Comparison of ENCODE assay signal across 8 cellular contexts in genomic region chr2:229922449-229923386, GRCh38. TPM values are rescaled to one million over a fixed set of nuclear protein-coding genes. Genes with fewer than 3 reads are reported as not detected.
DNase-seq lines count a peak whose midpoint lies in the region; ATAC-seq and TF ChIP-seq lines count a peak whose summit lies in the region.

Gene FBXO36, plus strand, starts transcription at chr2:229922503. Its CDS starts 11 bp downstream, at chr2:229922514.

- peak within 1 kb of the TSS; percentile 94 for H2AFZ ChIP-seq in GM23338

- H3K9me2 ChIP-seq in GM23338 (ENCODE audit: insufficient read depth): no peaks in the 10 kb centered on the region

- DNase-seq in G401 (ENCODE audit: low spot score) (peak; percentile 88), GM23338 (ENCODE audit: low spot score) (peak; percentile 93), Kasumi-1 (lab: John Stamatoyannopoulos, UW) (peak; percentile 50 to 59), SHP77 treated with DMSO at 0.1 percent for 48 hours (lab: John Stamatoyannopoulos, UW) (peak; percentile 93), right atrium auricular region (ENCODE audit: low spot score) (peak; percentile 80), retinal pigment epithelial cell (ENCODE audit: low read depth) (no peak), foreskin melanocyte (no peak)
- DNase-seq in activated naive CD8-positive, alpha-beta T cell treated with anti-CD3 and anti-CD28 coated beads, Interleukin-2, amount 50 U/mL, for 24 hours: peak; percentile 91

- H3K4me1 ChIP-seq in GM23338 (ENCODE audit: insufficient read depth) (peaks cover 12% of the 10 kb centered on the region), right atrium auricular region (peaks cover 0 to 27% of the 10 kb centered on the region in 2 donors)

- H3K4me2 ChIP-seq in GM23338: peak within 1 kb of the TSS; percentile 99

- H3K36me3 Mint-ChIP-seq in GM23338 (ENCODE audit: low read depth): peaks cover 9% of the 10 kb centered on the region
- peaks cover 19% of the 10 kb centered on the region for H3K36me3 Mint-ChIP-seq in activated naive CD8-positive, alpha-beta T cell treated with anti-CD3 and anti-CD28 coated beads, Interleukin-2, amount 50 U/mL, for 24 hours (ENCODE audit: low read depth)

- no peaks in the 10 kb centered on the region for H3K36me3 ChIP-seq in GM23338 (ENCODE audit: insufficient read depth)
- no peaks in the 10 kb centered on the region for H3K36me3 ChIP-seq in right atrium auricular region

- peaks cover 78% of the 10 kb centered on the region for H3K79me2 ChIP-seq in GM23338 (replicated peaks; ENCODE audit: insufficient read depth)

- peaks cover 11% of the 10 kb centered on the region for H3K4me1 Mint-ChIP-seq in GM23338
- peaks cover 51% of the 10 kb centered on the region for H3K4me1 Mint-ChIP-seq in activated naive CD8-positive, alpha-beta T cell treated with anti-CD3 and anti-CD28 coated beads, Interleukin-2, amount 50 U/mL, for 24 hours

- no peaks in the 10 kb centered on the region for H3K9me3 ChIP-seq in right atrium auricular region

- peaks cover 14% of the 10 kb centered on the region for H3K27me3 Mint-ChIP-seq in GM23338 (ENCODE audit: insufficient read depth, low read depth, poor library complexity)
- no peaks in the 10 kb centered on the region for H3K27me3 Mint-ChIP-seq in activated naive CD8-positive, alpha-beta T cell treated with anti-CD3 and anti-CD28 coated beads, Interleukin-2, amount 50 U/mL, for 24 hours

- peak within 1 kb of the TSS; percentile 97 for H3K27ac ChIP-seq in GM23338 (ENCODE audit: low read depth)
- H3K27ac ChIP-seq in right atrium auricular region: peak within 1 kb of the TSS; percentile 98 to 99

- TF ChIP-seq CTCF in GM23338 (conservative IDR thresholded peaks at IDR 0.05; ENCODE audit: low read depth in 2 of 2) (no peak), right atrium auricular region (IDR thresholded peaks at IDR 0.05) (no peak), retinal pigment epithelial cell (conservative IDR thresholded peaks at IDR 0.05; ENCODE audit: low read depth, low read length) (no peak)

- H3F3A ChIP-seq in GM23338 (replicated peaks; ENCODE audit: low read depth): peaks cover 15% of the 10 kb centered on the region; the same call in 1 of the 2 replicates

- H3K27me3 ChIP-seq in GM23338 (ENCODE audit: insufficient read depth): no peaks in the 10 kb centered on the region
- H3K27me3 ChIP-seq in right atrium auricular region: no peaks in the 10 kb centered on the region

- in situ Hi-C loops in G401 (cut with HindIII; ENCODE audit: low sequenced_read_pairs): no loop called here

- H3K4me3 ChIP-seq in GM23338: peak within 1 kb of the TSS; percentile 92
- peak within 1 kb of the TSS; percentile 92 to 98 for H3K4me3 ChIP-seq in right atrium auricular region
- H3K4me3 ChIP-seq in retinal pigment epithelial cell (ENCODE audit: low read length): peak within 1 kb of the TSS; percentile 93

- peaks cover 7% of the 10 kb centered on the region for H4K20me1 ChIP-seq in GM23338 (replicated peaks; ENCODE audit: insufficient read depth)

- no peaks in the 10 kb centered on the region for H3K9me3 Mint-ChIP-seq in GM23338
- H3K9me3 Mint-ChIP-seq in activated naive CD8-positive, alpha-beta T cell treated with anti-CD3 and anti-CD28 coated beads, Interleukin-2, amount 50 U/mL, for 24 hours: peaks cover 4% of the 10 kb centered on the region

- peak within 1 kb of the TSS; percentile 99 for H3K27ac Mint-ChIP-seq in GM23338
- H3K27ac Mint-ChIP-seq in activated naive CD8-positive, alpha-beta T cell treated with anti-CD3 and anti-CD28 coated beads, Interleukin-2, amount 50 U/mL, for 24 hours: peak within 1 kb of the TSS; percentile 99

- H3K4me3 Mint-ChIP-seq in GM23338: peak within 1 kb of the TSS; percentile 99
- H3K4me3 Mint-ChIP-seq in activated naive CD8-positive, alpha-beta T cell treated with anti-CD3 and anti-CD28 coated beads, Interleukin-2, amount 50 U/mL, for 24 hours: peak within 1 kb of the TSS; percentile 98

- ATAC-seq in GM23338: peak; percentile 56
- peak; percentile 60 for ATAC-seq in activated naive CD8-positive, alpha-beta T cell treated with anti-CD3 and anti-CD28 coated beads, Interleukin-2, amount 50 U/mL, for 24 hours

TF ChIP-seq in GM23338, 12 proteins besides CTCF, POLR2A, EP300 and RAD21 (continues in another document):
- no peak for TF ChIP-seq REST (IDR thresholded peaks at IDR 0.05; ENCODE audit: unreplicated experiment)
- TF ChIP-seq EZH2 (IDR thresholded peaks at IDR 0.05; ENCODE audit: low read depth, unreplicated experiment): no peak
- TF ChIP-seq ZNF331 (CRISPR knock-in tag; IDR thresholded peaks at IDR 0.05; ENCODE audit: low read depth): no peak
- peak; percentile 26; the same call in 1 of the 2 replicates for TF ChIP-seq CREB1 (CRISPR knock-in tag; IDR thresholded peaks at IDR 0.05; ENCODE audit: low read depth)
- no peak for TF ChIP-seq ZNF114 (CRISPR knock-in tag; IDR thresholded peaks at IDR 0.05)
- TF ChIP-seq EZH2phosphoT487 (IDR thresholded peaks at IDR 0.05; ENCODE audit: unreplicated experiment): no peak
- no peak for TF ChIP-seq ETS1 (IDR thresholded peaks at IDR 0.05)
- no peak for TF ChIP-seq STAT1 (IDR thresholded peaks at IDR 0.05; ENCODE audit: unreplicated experiment)
- no peak for TF ChIP-seq JUNB (IDR thresholded peaks at IDR 0.05; ENCODE audit: unreplicated experiment)

RNA-seq across cellular contexts. Expression of gene FBXO36, which starts in this region (rescaled TPM):
- total RNA-seq in G401 (2014; rRNA removed; shearing (Covaris generic)): 5.0 and 6.3 TPM in 2 replicates
- 7.6 and 9.0 TPM in 2 replicates for total RNA-seq in GM23338 (2014; rRNA removed; shearing (Covaris generic))
- 4.6 and 5.8 TPM in 2 replicates for polyA plus RNA-seq in GM23338 (2016; fragmentation: Nextera tagmentation; extraction: Ambion mirVana)
- 1 to 10 TPM in 1 of 2 donors, under 1 TPM in 1; 0.98 to 1.3 TPM for total RNA-seq in right atrium auricular region

Comparison
In these comparisons a context has a peak if more than half of its experiments do, and no peak if none do; other contexts are left out.
1. DNase-seq: peak in G401 (single experiment), GM23338 (single experiment), Kasumi-1 (2 of 2), SHP77 treated with DMSO at 0.1 percent for 48 hours (single experiment), activated naive CD8-positive, alpha-beta T cell treated with anti-CD3 and anti-CD28 coated beads, Interleukin-2, amount 50 U/mL, for 24 hours (single experiment) and right atrium auricular region (single experiment); none in retinal pigment epithelial cell (single experiment) and foreskin melanocyte (single experiment).
2. Peak in every context shown above with its lines, with median percentiles within 50 percentile points of each other: H3K4me3 ChIP-seq.